ENCODE assay signal across 24 cellular contexts in the genomic region with DNA sequence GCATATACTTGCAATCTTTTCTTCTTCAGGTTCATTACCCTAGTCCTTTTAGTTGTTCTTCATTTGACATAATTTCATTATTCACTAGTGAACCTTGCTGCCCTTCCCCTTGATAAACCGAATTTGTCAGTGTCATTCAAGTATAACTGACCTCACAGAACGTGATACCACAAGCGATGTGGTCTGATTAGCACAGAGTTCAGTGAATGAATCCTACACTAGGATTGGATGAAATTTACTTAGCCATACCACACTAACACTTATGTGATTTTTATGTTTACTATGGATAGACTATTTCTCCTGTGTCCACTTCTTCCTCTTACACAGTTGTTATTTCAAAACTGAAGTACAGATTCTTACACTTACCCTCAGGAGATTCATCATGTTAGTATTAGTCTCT. TPM values are rescaled to one million over a fixed set of nuclear protein-coding genes. Genes with fewer than 3 reads are reported as not detected.
"Had no signal": no experiment of that assay in that cellular context is flagged by ENCODE, and none has a peak within 500 bp of the region (broad histone marks: within the 10 kb centered on the region; RNA-seq: fewer than 3 reads in every experiment).

No MANE protein-coding gene starts in this region.

- H3K27me3 ChIP-seq: brain microvascular endothelial cell, spleen, tibial nerve had no signal

- H3K9me3 Mint-ChIP-seq: endodermal cell, mesothelial cell of epicardium, nephron progenitor cell had no signal

- H3K4me1 ChIP-seq: tibial nerve had no signal

- H3K4me3 ChIP-seq: lower lobe of right lung, spleen, tibial nerve had no signal

- H3K36me3 Mint-ChIP-seq: mesothelial cell of epicardium had no signal

- FAIRE-seq: colon, TTC549, urothelium cell line had no signal

- H3K36me3 ChIP-seq: brain microvascular endothelial cell, lower lobe of right lung, spleen, tibial nerve had no signal

- ATAC-seq: lower lobe of right lung had no signal

- H3K27ac ChIP-seq: brain microvascular endothelial cell, lower lobe of right lung, spleen, tibial nerve had no signal

- H3K4me1 Mint-ChIP-seq: mesothelial cell of epicardium had no signal

- DNase-seq: activated CD4-positive, alpha-beta T cell treated with anti-CD3 and anti-CD28 coated beads, Interleukin-2, amount 50 U/mL, for 1 hour; activated CD4-positive, CD25-positive, alpha-beta regulatory T cell; activated naive CD4-positive, alpha-beta T cell treated with anti-CD3 and anti-CD28 coated beads, Interleukin-2, amount 50 U/mL, for 16 hours; aorta; brain microvascular endothelial cell; central memory CD4-positive, alpha-beta T cell; endodermal cell; foreskin melanocyte; glutamatergic neuron; hippocampal formation; islet precursor cell; lower lobe of right lung; nephron progenitor cell; nucleus accumbens; retina; spleen; stimulated activated CD4-positive, alpha-beta T cell treated with anti-CD3 and anti-CD28 coated beads, Interleukin-4, amount 100 ng/mL, for 4 hours; stimulated activated naive CD4-positive, alpha-beta T cell treated with Interleukin-2 at 50 U/mL for 16 hours had no signal

- H3K4me3 Mint-ChIP-seq: endodermal cell, mesothelial cell of epicardium, nephron progenitor cell had no signal

- H3K27ac Mint-ChIP-seq: endodermal cell, mesothelial cell of epicardium, nephron progenitor cell had no signal

- H3K9me3 ChIP-seq: lower lobe of right lung, spleen, tibial nerve had no signal

RNA-seq across cellular contexts. Expression of gene CD86, which starts 27.2 kb away (rescaled TPM):
- total RNA-seq: endodermal cell, epithelial cell of proximal tubule had no signal
